In genomic region chr2:37654932-37655331, GRCh38 we compare ENCODE assay signal across 8 cellular contexts. TPM values are rescaled to one million over a fixed set of nuclear protein-coding genes. Genes with fewer than 3 reads are reported as not detected.
A peak's percentile ranks its signal among the peaks of the same experiment; 100 is the strongest.
DNase-seq lines count a peak whose midpoint lies in the region; ATAC-seq and TF ChIP-seq lines count a peak whose summit lies in the region.

No MANE protein-coding gene starts in this region.

- no peak overlapping the region for H4K8ac ChIP-seq in mesendoderm (ENCODE audit: low read depth, low read length)

- H3K4me1 Mint-ChIP-seq in activated naive CD8-positive, alpha-beta T cell (ENCODE audit: low read depth), result peaks cover 92% of the 10 kb centered on the region

- H2BK5ac ChIP-seq in mesendoderm (ENCODE audit: low read length), result no peak overlapping the region

- H3K4me2 ChIP-seq in mesendoderm (ENCODE audit: low read length), result no peak overlapping the region

- no peak overlapping the region for H4K5ac ChIP-seq in mesendoderm (ENCODE audit: low read length)

- peak overlapping the region; percentile 91 for H3K27ac Mint-ChIP-seq in activated naive CD8-positive, alpha-beta T cell

- no peaks in the 10 kb centered on the region for H3K27me3 Mint-ChIP-seq in activated naive CD8-positive, alpha-beta T cell

- peaks cover 52% of the 10 kb centered on the region for H3K4me1 ChIP-seq in mesendoderm (ENCODE audit: control insufficient read depth, low read depth, low read length)
- H3K4me1 ChIP-seq in thyroid gland, result peaks cover 6 to 24% of the 10 kb centered on the region in 2 donors

- ATAC-seq in Right ventricle myocardium inferior (peak; percentile 68), HG03095 (IDR thresholded peaks at IDR 0.05; ENCODE audit: unreplicated experiment) (peak; percentile 75)

- H2BK15ac ChIP-seq in mesendoderm (replicated peaks; ENCODE audit: low read depth), result no peak overlapping the region

- intact Hi-C loops in Right ventricle myocardium inferior (cut with DNase I) (loop anchor here (5.0 kb wide), 4 partner anchors 68 to 222 kb away; no protein-coding TSS in a partner anchor), cardiac septum (cut with DNase I) (loop anchor here (5.0 to 10.0 kb wide), 2 partner anchors 148 to 220 kb away; no protein-coding TSS in a partner anchor), thyroid gland (cut with DNase I) (no loop called here)

- no peaks in the 10 kb centered on the region for H3K36me3 ChIP-seq in mesendoderm (ENCODE audit: control insufficient read depth, insufficient read depth, low read length)
- no peaks in the 10 kb centered on the region for H3K36me3 ChIP-seq in thyroid gland

- TF ChIP-seq POLR2A in thyroid gland (IDR thresholded peaks at IDR 0.05), result no peak

- H3K27me3 ChIP-seq in mesendoderm (ENCODE audit: insufficient read depth, low read length, poor library complexity), result no peaks in the 10 kb centered on the region
- H3K27me3 ChIP-seq in thyroid gland, result no peaks in the 10 kb centered on the region

- H3K23ac ChIP-seq in mesendoderm (ENCODE audit: low read length), result no peak overlapping the region

- peaks cover 18% of the 10 kb centered on the region for H3K36me3 Mint-ChIP-seq in activated naive CD8-positive, alpha-beta T cell

- no peak overlapping the region for H3K18ac ChIP-seq in mesendoderm (ENCODE audit: low read length)

- H2BK120ac ChIP-seq in mesendoderm (ENCODE audit: low read depth, low read length), result no peak overlapping the region

- no peak for TF ChIP-seq CTCF in thyroid gland (IDR thresholded peaks at IDR 0.05)

- no peaks in the 10 kb centered on the region for H3K9me3 Mint-ChIP-seq in activated naive CD8-positive, alpha-beta T cell (ENCODE audit: low read depth)

- no peak overlapping the region for H3K56ac ChIP-seq in mesendoderm (ENCODE audit: low read length)

- H3K4me3 ChIP-seq in mesendoderm (ENCODE audit: low read length), result no peak overlapping the region
- H3K4me3 ChIP-seq in thyroid gland (replicated peaks in 1 of 3), result no peak overlapping the region

- no peaks in the 10 kb centered on the region for H3K9me3 ChIP-seq in thyroid gland

- H3K27ac ChIP-seq in mesendoderm (ENCODE audit: low read depth, low read length) (no peak overlapping the region), thyroid gland (peak overlapping the region in 1 of 3 donors; percentile 29)

- no peak overlapping the region for H3K9ac ChIP-seq in mesendoderm (ENCODE audit: low read length)

- H3K79me2 ChIP-seq in mesendoderm (ENCODE audit: control insufficient read depth, insufficient read depth, low read length), result peaks cover 44% of the 10 kb centered on the region

- H3K4ac ChIP-seq in mesendoderm (ENCODE audit: low read depth, low read length), result no peak overlapping the region

- no CpG with 5 or more reads among the region's 4 CpGs for WGBS in mesendoderm (ENCODE audit: extremely low coverage, insufficient coverage, low lambda C conversion rate)
- 76 to 77% methylated on average over 4 of the region's 4 CpGs for WGBS in thyroid gland, 2 donors

- no peak for DNase-seq in Right ventricle myocardium inferior (ENCODE audit: missing footprints)
- DNase-seq in cardiac septum (ENCODE audit: low spot score), result no peak
- DNase-seq in mesendoderm, result peak; percentile 39
- DNase-seq in thyroid gland, result no peak
- DNase-seq in stimulated activated CD4-positive, alpha-beta T cell treated with anti-CD3 and anti-CD28 coated beads, Interleukin-4, amount 100 ng/mL, for 1 hour, result no peak
- DNase-seq in mucosa of gallbladder (ENCODE audit: low spot score), result no peak

- H3K79me1 ChIP-seq in mesendoderm (ENCODE audit: low read length), result peaks cover 37% of the 10 kb centered on the region

- peak overlapping the region; percentile 64 for H3K4me3 Mint-ChIP-seq in activated naive CD8-positive, alpha-beta T cell

- no peak overlapping the region for H2AK5ac ChIP-seq in mesendoderm (ENCODE audit: low read length)

RNA-seq across cellular contexts. Expression of gene CDC42EP3, which starts 16.5 kb away (rescaled TPM):
- total RNA-seq in Right ventricle myocardium inferior (91.3 TPM), cardiac septum (194 TPM), thyroid gland (10 to 100 TPM in 3 of 4 donors, 1 to 10 TPM in 1; 8.1 to 24.7 (median 18.8) TPM), mucosa of gallbladder (12.6 TPM)
- polyA plus RNA-seq in mesendoderm (2013, experiment 1 of 2), result 32.7 TPM
- polyA plus RNA-seq in mesendoderm (2013, experiment 2 of 2), result 32.9 TPM
